In genomic region chr2:112787729-112788401, GRCh38 we compare ENCODE assay signal across 31 cellular contexts. TPM values are rescaled to one million over a fixed set of nuclear protein-coding genes. Genes with fewer than 3 reads are reported as not detected.
A peak's percentile ranks its signal among the peaks of the same experiment; 100 is the strongest.
DNase-seq lines count a peak whose midpoint lies in the region; ATAC-seq lines count a peak whose summit lies in the region.
"Had no signal": no experiment of that assay in that cellular context is flagged by ENCODE, and none has a peak within 500 bp of the region (broad histone marks: within the 10 kb centered on the region; RNA-seq: fewer than 3 reads in every experiment).

No MANE protein-coding gene starts in this region.

- H3K4me3 Mint-ChIP-seq in T-helper 17 cell, result no peak overlapping the region
- H3K4me3 Mint-ChIP-seq: activated CD8-positive, alpha-beta memory T cell treated with anti-CD3 and anti-CD28 coated beads, Interleukin-2, amount 10 ng/mL, durations not matched to agents 7 days and 5 days; activated naive CD4-positive, alpha-beta T cell treated with anti-CD3 and anti-CD28 coated beads, Interleukin-2, amount 10 ng/mL, durations not matched to agents 7 days and 5 days; effector memory CD8-positive, alpha-beta T cell; immature natural killer cell; naive B cell; type B pancreatic cell had no signal

- H3K9me3 ChIP-seq in T-helper 17 cell (ENCODE audit: control insufficient read depth, low read length, poor library complexity, severe bottlenecking), result no peaks in the 10 kb centered on the region
- H3K9me3 ChIP-seq: colonic mucosa, esophagus squamous epithelium had no signal

- peak; percentile 97 for DNase-seq in GF-D8 (lab: John Stamatoyannopoulos, UW)
- DNase-seq in NOMO-1 treated with dmso at 0.1 percent for 144 hours (lab: John Stamatoyannopoulos, UW; ENCODE audit: unreplicated experiment), result peak; percentile 56
- no peak for DNase-seq in T-helper 17 cell
- peak; percentile 15 for DNase-seq in midbrain (lab: John Stamatoyannopoulos, UW)
- DNase-seq in T-helper 9 cell, result no peak
- DNase-seq in Ammon's horn (ENCODE audit: low spot score), result no peak
- DNase-seq: activated CD4-positive, alpha-beta T cell treated with anti-CD3 and anti-CD28 coated beads, Interleukin-2, amount 50 U/mL, for 1 hour; activated CD8-positive, alpha-beta memory T cell treated with anti-CD3 and anti-CD28 coated beads, Interleukin-2, amount 10 ng/mL, durations not matched to agents 7 days and 5 days; activated naive CD4-positive, alpha-beta T cell treated with anti-CD3 and anti-CD28 coated beads, Interleukin-2, amount 10 ng/mL, durations not matched to agents 7 days and 5 days; amniotic stem cell; Calu3; colonic mucosa; DND-41; effector memory CD8-positive, alpha-beta T cell; esophagus squamous epithelium; hippocampal formation; immature natural killer cell; IMR-90; MG63; naive B cell; NCI-H2171 treated with DMSO at 0.1 percent for 48 hours; NCI-H69; stimulated activated CD4-positive, alpha-beta T cell treated with anti-CD3 and anti-CD28 coated beads, Interleukin-1b, Interleukin-23, amount 100 ng/mL, for 48 hours; T-helper 2 cell had no signal

- H3K27me3 Mint-ChIP-seq in T-helper 17 cell, result peaks cover 36% of the 10 kb centered on the region
- H3K27me3 Mint-ChIP-seq: activated CD8-positive, alpha-beta memory T cell treated with anti-CD3 and anti-CD28 coated beads, Interleukin-2, amount 10 ng/mL, durations not matched to agents 7 days and 5 days; naive B cell; type B pancreatic cell had no signal

- ATAC-seq in T-helper 17 cell, result no peak
- no peak for ATAC-seq in HG02870 (IDR thresholded peaks at IDR 0.05; ENCODE audit: unreplicated experiment)
- ATAC-seq in HG03280 (IDR thresholded peaks at IDR 0.05; ENCODE audit: unreplicated experiment), result no peak
- ATAC-seq: activated CD8-positive, alpha-beta memory T cell treated with anti-CD3 and anti-CD28 coated beads, Interleukin-2, amount 10 ng/mL, durations not matched to agents 7 days and 5 days; effector memory CD8-positive, alpha-beta T cell; left lobe of liver; Panc1 had no signal

- peak overlapping the region; percentile 22 for H3K27ac Mint-ChIP-seq in T-helper 17 cell
- H3K27ac Mint-ChIP-seq: activated CD8-positive, alpha-beta memory T cell treated with anti-CD3 and anti-CD28 coated beads, Interleukin-2, amount 10 ng/mL, durations not matched to agents 7 days and 5 days; activated naive CD4-positive, alpha-beta T cell treated with anti-CD3 and anti-CD28 coated beads, Interleukin-2, amount 10 ng/mL, durations not matched to agents 7 days and 5 days; effector memory CD8-positive, alpha-beta T cell; immature natural killer cell; type B pancreatic cell had no signal

- peaks cover 6% of the 10 kb centered on the region for H3K36me3 Mint-ChIP-seq in T-helper 17 cell (ENCODE audit: low read depth)
- H3K36me3 Mint-ChIP-seq: activated naive CD4-positive, alpha-beta T cell treated with anti-CD3 and anti-CD28 coated beads, Interleukin-2, amount 10 ng/mL, durations not matched to agents 7 days and 5 days; immature natural killer cell; naive B cell had no signal

- peaks cover 4% of the 10 kb centered on the region for H3K4me1 Mint-ChIP-seq in T-helper 17 cell
- H3K4me1 Mint-ChIP-seq: activated naive CD4-positive, alpha-beta T cell treated with anti-CD3 and anti-CD28 coated beads, Interleukin-2, amount 10 ng/mL, durations not matched to agents 7 days and 5 days had no signal

RNA-seq across cellular contexts. Expression of gene IL1A, which starts 3.6 kb away (rescaled TPM):
- under 1 TPM; 0.35 to 0.44 TPM for total RNA-seq in T-helper 17 cell
- total RNA-seq: left lobe of liver, mesenteric fat pad, SK-MEL-5 had no signal

RNA-seq across cellular contexts. Expression of gene CKAP2L, which starts 23.5 kb away (rescaled TPM):
- total RNA-seq in T-helper 17 cell, result under 1 TPM; 0.37 to 0.97 TPM
- total RNA-seq: mesenteric fat pad had no signal

RNA-seq across cellular contexts. Expression of gene IL1B, which starts 48.7 kb away (rescaled TPM):
- 10 to 100 TPM; 30.8 to 61.2 TPM for total RNA-seq in T-helper 17 cell
- total RNA-seq: left lobe of liver had no signal

Comparison
In these comparisons a context has a peak if more than half of its experiments do, and no peak if none do; other contexts are left out.
1. DNase-seq: peak in GF-D8 (single experiment), NOMO-1 treated with dmso at 0.1 percent for 144 hours (single experiment) and midbrain (single experiment); none in T-helper 17 cell (0 of 3), T-helper 9 cell (single experiment) and Ammon's horn (single experiment).